ENCODE assay signal across 27 cellular contexts in genomic region chr2:71337776-71338175, GRCh38. TPM values are rescaled to one million over a fixed set of nuclear protein-coding genes. Genes with fewer than 3 reads are reported as not detected.
A peak's percentile ranks its signal among the peaks of the same experiment; 100 is the strongest.
DNase-seq lines count a peak whose midpoint lies in the region; ATAC-seq and TF ChIP-seq lines count a peak whose summit lies in the region.
"Had no signal": no experiment of that assay in that cellular context is flagged by ENCODE, and none has a peak within 500 bp of the region (broad histone marks: within the 10 kb centered on the region; RNA-seq: fewer than 3 reads in every experiment).

No MANE protein-coding gene starts in this region.

- no peak for TF ChIP-seq RAD21 in SK-N-SH (IDR thresholded peaks at IDR 0.05; ENCODE audit: low read length)

- no peaks in the 10 kb centered on the region for H3K36me3 Mint-ChIP-seq in glutamatergic neuron (ENCODE audit: unreplicated experiment)

- ATAC-seq in left cardiac atrium, result no peak
- ATAC-seq: lower lobe of right lung had no signal

- no peak overlapping the region for H3K9ac ChIP-seq in SK-N-SH
- no peak overlapping the region for H3K9ac ChIP-seq in subcutaneous abdominal adipose tissue (ENCODE audit: low read length in 5 of 5)

- intact Hi-C loops in left ventricle myocardium inferior (cut with micrococcal nuclease), result no loop called here
- intact Hi-C loops in left cardiac atrium (cut with DNase I), result no loop called here

- H3K4me3 ChIP-seq in left ventricle myocardium inferior, result no peak overlapping the region
- no peak overlapping the region for H3K4me3 ChIP-seq in SK-N-SH (ENCODE audit: low read depth in 2 of 2, low read length in 1 of 2)
- H3K4me3 ChIP-seq in subcutaneous abdominal adipose tissue (ENCODE audit: low read depth in 1 of 5, low read length in 5 of 5), result no peak overlapping the region
- H3K4me3 ChIP-seq: lower lobe of right lung, skin epidermis, stomach, tibial nerve had no signal

- H3K27ac ChIP-seq in left ventricle myocardium inferior (replicated peaks), result peak overlapping the region; percentile 47
- peak overlapping the region in 1 of 2 experiments; percentile 16; a peak in 1 of 4 replicates for H3K27ac ChIP-seq in SK-N-SH (ENCODE audit: low read depth in 2 of 2, low read length in 1 of 2)
- H3K27ac ChIP-seq in subcutaneous abdominal adipose tissue (ENCODE audit: low read depth, low read length), result peak overlapping the region; percentile 76
- H3K27ac ChIP-seq: lower lobe of right lung, stomach, VCaP had no signal

- H3K4me3 Mint-ChIP-seq in glutamatergic neuron (ENCODE audit: unreplicated experiment), result peak overlapping the region; percentile 9
- H3K4me3 Mint-ChIP-seq: activated CD4-positive, alpha-beta T cell treated with anti-CD3 and anti-CD28 coated beads, Interleukin-2, amount 10 ng/mL, durations not matched to agents 24 days and 14 days; H9 had no signal

- DNase-seq in left ventricle myocardium inferior (no peak), left cardiac atrium (no peak), SK-N-SH (peak; percentile 53), glutamatergic neuron (no peak), DMS 273 treated with DMSO at 0.1 percent for 48 hours (lab: John Stamatoyannopoulos, UW) (no peak), NCI-H510A treated with DMSO at 0.1 percent for 48 hours (lab: John Stamatoyannopoulos, UW) (no peak)
- DNase-seq: ACHN; activated CD4-positive, alpha-beta T cell treated with anti-CD3 and anti-CD28 coated beads, Interleukin-2, amount 10 ng/mL, durations not matched to agents 24 days and 14 days; activated T-cell treated with anti-CD3 and anti-CD28 coated beads, Interleukin-2, amount 50 U/mL, for 1 hour; amniotic stem cell; BE2C; COR-L47; DMS79 treated with DMSO at 0.1 percent for 48 hours; GF-D8; H9; kidney; lower lobe of right lung; NCI-H2029; NCI-H774; nucleus accumbens; RPMI8226; stimulated activated CD8-positive, alpha-beta memory T cell treated with anti-CD3 and anti-CD28 coated beads, Interleukin-4, amount 100 ng/mL, for 48 hours; stomach had no signal

- peaks cover 99% of the 10 kb centered on the region for H3K79me2 ChIP-seq in SK-N-SH (ENCODE audit: insufficient read depth)

- H3K4me1 Mint-ChIP-seq in glutamatergic neuron (ENCODE audit: low read depth, unreplicated experiment), result peaks cover 45% of the 10 kb centered on the region

- CTCF ChIA-PET in SK-N-SH (lab: Yijun Ruan, JAX), result no interaction called here

- H3K4me1 ChIP-seq in left ventricle myocardium inferior, result peaks cover 100% of the 10 kb centered on the region
- H3K4me1 ChIP-seq in SK-N-SH (ENCODE audit: control insufficient read depth in 1 of 2, insufficient read depth in 2 of 2, low read depth in 1 of 2, low read length in 1 of 2), result peaks cover 0 to 19% of the 10 kb centered on the region in 2 experiments; a peak in 3 of 4 replicates
- peaks cover 3 to 67% (median 45%) of the 10 kb centered on the region in 5 donors for H3K4me1 ChIP-seq in subcutaneous abdominal adipose tissue (ENCODE audit: control insufficient read depth in 5 of 5, insufficient read depth in 5 of 5, low read length in 5 of 5)
- H3K4me1 ChIP-seq: BE2C had no signal

- H3K9me2 ChIP-seq in SK-N-SH, result no peaks in the 10 kb centered on the region

- TF ChIP-seq EP300 in SK-N-SH (IDR thresholded peaks at IDR 0.05; ENCODE audit: borderline replicate concordance in 1 of 2, low read depth in 1 of 2, low read length in 1 of 2), result peak in 1 of 2 experiments; percentile 72; a peak in 1 of 4 replicates

- 47% methylated on average over 2 of the region's 2 CpGs for WGBS in SK-N-SH (ENCODE audit: low lambda C conversion rate)

- H3K4me2 ChIP-seq in SK-N-SH, result no peak overlapping the region

- peak overlapping the region; percentile 17 for H3K27ac Mint-ChIP-seq in glutamatergic neuron (ENCODE audit: unreplicated experiment)
- H3K27ac Mint-ChIP-seq: activated CD4-positive, alpha-beta T cell treated with anti-CD3 and anti-CD28 coated beads, Interleukin-2, amount 10 ng/mL, durations not matched to agents 24 days and 14 days; H9 had no signal

- no peaks in the 10 kb centered on the region for H3K9me3 Mint-ChIP-seq in glutamatergic neuron (ENCODE audit: unreplicated experiment)
- H3K9me3 Mint-ChIP-seq: activated CD4-positive, alpha-beta T cell treated with anti-CD3 and anti-CD28 coated beads, Interleukin-2, amount 10 ng/mL, durations not matched to agents 24 days and 14 days; H9 had no signal

- no peak for TF ChIP-seq CTCF in left ventricle myocardium inferior (IDR thresholded peaks at IDR 0.05; ENCODE audit: borderline replicate concordance)
- TF ChIP-seq CTCF in SK-N-SH (IDR thresholded peaks at IDR 0.05), result no peak
- TF ChIP-seq CTCF in glutamatergic neuron (IDR thresholded peaks at IDR 0.05; ENCODE audit: partially characterized antibody, unreplicated experiment), result no peak

- H2AFZ ChIP-seq in SK-N-SH (ENCODE audit: low read depth), result no peak overlapping the region

- no peaks in the 10 kb centered on the region for H3F3A ChIP-seq in SK-N-SH (replicated peaks; ENCODE audit: insufficient read depth)

- POLR2A ChIA-PET in SK-N-SH (lab: Yijun Ruan, JAX), result no interaction called here

- H3K9me3 ChIP-seq in left ventricle myocardium inferior (replicated peaks) (no peaks in the 10 kb centered on the region), SK-N-SH (no peaks in the 10 kb centered on the region), subcutaneous abdominal adipose tissue (ENCODE audit: control insufficient read depth in 5 of 5, low read length in 5 of 5) (no peaks in the 10 kb centered on the region)
- H3K9me3 ChIP-seq: BE2C, lower lobe of right lung, stomach, tibial nerve had no signal

- H3K36me3 ChIP-seq in left ventricle myocardium inferior (peaks cover 3% of the 10 kb centered on the region), SK-N-SH (replicated peaks in 1 of 2; ENCODE audit: control insufficient read depth in 1 of 2, insufficient read depth in 2 of 2, low read length in 1 of 2) (peaks cover 12 to 20% of the 10 kb centered on the region in 2 experiments), subcutaneous abdominal adipose tissue (ENCODE audit: control insufficient read depth in 5 of 5, insufficient read depth in 5 of 5, low read length in 5 of 5) (no peaks in the 10 kb centered on the region)
- H3K36me3 ChIP-seq: BE2C, lower lobe of right lung, tibial nerve had no signal

- H3K27me3 ChIP-seq in left ventricle myocardium inferior (ENCODE audit: low read depth), result no peaks in the 10 kb centered on the region
- H3K27me3 ChIP-seq in SK-N-SH (ENCODE audit: insufficient read depth), result no peaks in the 10 kb centered on the region
- no peaks in the 10 kb centered on the region for H3K27me3 ChIP-seq in subcutaneous abdominal adipose tissue (ENCODE audit: control insufficient read depth in 5 of 5, insufficient read depth in 4 of 5, low read length in 5 of 5)
- H3K27me3 ChIP-seq: BE2C, stomach, tibial nerve had no signal

- peaks cover 2% of the 10 kb centered on the region for H3K27me3 Mint-ChIP-seq in glutamatergic neuron (ENCODE audit: unreplicated experiment)
- H3K27me3 Mint-ChIP-seq: activated CD4-positive, alpha-beta T cell treated with anti-CD3 and anti-CD28 coated beads, Interleukin-2, amount 10 ng/mL, durations not matched to agents 24 days and 14 days had no signal

- H4K20me1 ChIP-seq in SK-N-SH (ENCODE audit: insufficient read depth), result peaks cover 99% of the 10 kb centered on the region

TF ChIP-seq in SK-N-SH, 30 proteins besides CTCF, POLR2A, EP300 and RAD21 (continues in another document):
- TF ChIP-seq RCOR1 (IDR thresholded peaks at IDR 0.05; ENCODE audit: low read length) (peak; percentile 82; the same call in 1 of the 2 replicates), RXRA (IDR thresholded peaks at IDR 0.05; ENCODE audit: borderline replicate concordance, low read depth) (no peak), NFIC (IDR thresholded peaks at IDR 0.05; ENCODE audit: borderline replicate concordance) (no peak), ELF1 (IDR thresholded peaks at IDR 0.05) (no peak), GATA2 (CRISPR knock-in tag; IDR thresholded peaks at IDR 0.05) (peak; percentile 86), MXI1 (IDR thresholded peaks at IDR 0.05; ENCODE audit: low read depth, low read length) (peak; percentile 30; the same call in 1 of the 2 replicates), GABPA (IDR thresholded peaks at IDR 0.05; ENCODE audit: low read depth) (no peak), NRF1 (IDR thresholded peaks at IDR 0.05; ENCODE audit: low read depth, low read length) (no peak), IRF3 (IDR thresholded peaks at IDR 0.05; ENCODE audit: low read depth, low read length) (no peak)

RNA-seq across cellular contexts. Expression of gene ZNF638, which starts 6.2 kb away (rescaled TPM):
- total RNA-seq in left ventricle myocardium inferior (97.1 TPM), left cardiac atrium (10 to 100 TPM; 68.7 to 72.8 TPM), glutamatergic neuron (ENCODE audit: unreplicated experiment) (211 TPM)
- polyA plus RNA-seq in SK-N-SH (2012; rRNA removed), result 28.1 and 32.2 TPM in 2 replicates
- 29.6 and 32.9 TPM in 2 replicates for polyA plus RNA-seq in SK-N-SH (2012; cell fraction: cytosol; rRNA removed)
- 62.1 and 95.1 TPM in 2 replicates for polyA plus RNA-seq in SK-N-SH (2012; cell fraction: nucleus; rRNA removed)
